In genomic region chr2:241701155-241701404, GRCh38 we compare ENCODE assay signal across 8 cellular contexts. TPM values are rescaled to one million over a fixed set of nuclear protein-coding genes. Genes with fewer than 3 reads are reported as not detected.
DNase-seq lines count a peak whose midpoint lies in the region; ATAC-seq, FAIRE-seq and TF ChIP-seq lines count a peak whose summit lies in the region.

No MANE protein-coding gene starts in this region.

- H3K36me3 ChIP-seq in heart right ventricle, result peaks cover 0 to 23% (median 6%) of the 10 kb centered on the region in 9 donors
- H3K36me3 ChIP-seq in PC-9 (ENCODE audit: low read depth), result peaks cover 7% of the 10 kb centered on the region
- H3K36me3 ChIP-seq in endothelial cell of umbilical vein (ENCODE audit: control insufficient read depth in 2 of 2, extremely low read depth in 1 of 2, insufficient read depth in 2 of 2, low read length in 2 of 2), result peaks cover 0 to 4% of the 10 kb centered on the region in 2 experiments
- peaks cover 0 to 7% (median 0%) of the 10 kb centered on the region in 3 donors for H3K36me3 ChIP-seq in pancreas

- 0 out of 2 replicates have a peak overlapping the region, but pooled peaks have one; percentile 36 for H2AFZ ChIP-seq in PC-9
- H2AFZ ChIP-seq in endothelial cell of umbilical vein (ENCODE audit: low read depth, low read length), result peak overlapping the region; percentile 10

- intact Hi-C loops in heart right ventricle (cut with DNase I) (loop anchor here in 2 of 10 donors (2.0 to 5.0 kb wide), 2 partner anchors 14 to 176 kb away; partner anchors contain the start of gene DTYMK (in 1 of the 2)), left ventricle myocardium superior (cut with micrococcal nuclease) (no loop called here), PC-9 (cut with micrococcal nuclease; ENCODE audit: unreplicated experiment) (loop anchor here (1.0 to 10.0 kb wide), 6 partner anchors 15 to 388 kb away; partner anchors contain the start of genes DTYMK, FARP2, HDLBP and SEPTIN2), endothelial cell of umbilical vein (cut with micrococcal nuclease) (loop anchor here (1.0 to 5.0 kb wide), 4 partner anchors 15 to 384 kb away; partner anchors contain the start of genes ATG4B, DTYMK, FARP2 and HDLBP), pancreas (cut with DNase I) (no loop called here), posterior vena cava (cut with DNase I) (no loop called here)

- FAIRE-seq in endothelial cell of umbilical vein (lab: Jason Lieb, UNC), result peak; percentile 97
- FAIRE-seq in pancreas (lab: Jason Lieb, UNC), result no peak

- CTCF ChIA-PET in PC-9 (lab: Charles Lee) (interaction anchor here (0.7 to 1.5 kb wide), 2 partner anchors 14 to 22 kb away, joined by 3 to 5 read pairs; partner anchors contain the start of gene DTYMK), endothelial cell of umbilical vein (lab: Charles Lee) (interaction anchor here (1.5 to 4.8 kb wide), 4 partner anchors 10 to 178 kb away, joined by 3 to 41 read pairs (median 4); partner anchors contain the start of genes D2HGDH and DTYMK)

- POLR2A ChIA-PET in PC-9 (lab: Charles Lee; ENCODE audit: unreplicated experiment), result interaction anchor here (0.8 to 2.0 kb wide), 3 partner anchors 14 to 33 kb away, joined by 7 to 62 read pairs (median 7); partner anchors contain the start of genes D2HGDH and DTYMK
- POLR2A ChIA-PET in endothelial cell of umbilical vein (lab: Charles Lee), result interaction anchor here (1.1 kb wide), 1 partner anchor 14 kb away, joined by 6 read pairs; the partner anchor contains the start of gene DTYMK

- peaks cover 45% of the 10 kb centered on the region for H3F3A ChIP-seq in PC-9 (ENCODE audit: insufficient read depth, low read depth)

- H4K20me1 ChIP-seq in PC-9 (ENCODE audit: insufficient read depth) (peaks cover 15% of the 10 kb centered on the region), endothelial cell of umbilical vein (replicated peaks; ENCODE audit: control insufficient read depth, extremely low read depth, insufficient read depth, low read length) (no peaks in the 10 kb centered on the region)

- no peak for ATAC-seq in heart right ventricle
- ATAC-seq in left ventricle myocardium superior, result no peak
- ATAC-seq in pancreas, result no peak
- ATAC-seq in GM21390 (IDR thresholded peaks at IDR 0.05; ENCODE audit: unreplicated experiment), result no peak

- no peak for DNase-seq in heart right ventricle
- DNase-seq in left ventricle myocardium superior, result no peak
- peak in 1 of 2 experiments; percentile 90 for DNase-seq in PC-9
- no peak for DNase-seq in endothelial cell of umbilical vein (ENCODE audit: low read depth, low spot score)
- no peak for DNase-seq in pancreas
- no peak for DNase-seq in posterior vena cava (ENCODE audit: low spot score)
- no peak for DNase-seq in activated effector memory CD4-positive, alpha-beta T cell treated with anti-CD3 and anti-CD28 coated beads, Interleukin-2, amount 50 U/mL, for 16 hours

- 3 to 4% methylated on average over 16 of the region's 16 CpGs for WGBS in heart right ventricle, 2 donors
- 0 to 1% methylated on average over 16 of the region's 16 CpGs for WGBS in pancreas, 2 donors

- no peak overlapping the region for H3K9ac ChIP-seq in endothelial cell of umbilical vein (replicated peaks; ENCODE audit: extremely low read depth, insufficient read depth, low read length)

- H3K4me2 ChIP-seq in PC-9, result peak overlapping the region; percentile 86
- H3K4me2 ChIP-seq in endothelial cell of umbilical vein (ENCODE audit: insufficient read depth, low read length), result peak overlapping the region; percentile 34

- dilution Hi-C loops in endothelial cell of umbilical vein (cut with MboI; ENCODE audit: extremely low pct_ligation_motif_present, low sequenced_read_pairs), result no loop called here

- H3K4me3 ChIP-seq in heart right ventricle (peak overlapping the region; percentile 40 to 94 (median 81)), PC-9 (peak overlapping the region; percentile 67), endothelial cell of umbilical vein (replicated peaks in 1 of 3; ENCODE audit: insufficient read depth in 1 of 3, low read depth in 1 of 3, low read length in 3 of 3) (peak overlapping the region; percentile 16 to 75 (median 28)), pancreas (peak overlapping the region; percentile 77 to 87 (median 80))

- H3K79me2 ChIP-seq in PC-9 (ENCODE audit: low read depth), result peaks cover 31% of the 10 kb centered on the region
- H3K79me2 ChIP-seq in endothelial cell of umbilical vein (ENCODE audit: control insufficient read depth, insufficient read depth, low read length), result peaks cover 10% of the 10 kb centered on the region

- H3K4me1 ChIP-seq in heart right ventricle, result peaks cover 3 to 27% (median 19%) of the 10 kb centered on the region in 9 donors
- H3K4me1 ChIP-seq in PC-9 (replicated peaks; ENCODE audit: insufficient read depth), result peaks cover 18% of the 10 kb centered on the region
- peaks cover 6% of the 10 kb centered on the region for H3K4me1 ChIP-seq in endothelial cell of umbilical vein (ENCODE audit: control insufficient read depth, extremely low read depth, insufficient read depth, low read length)
- H3K4me1 ChIP-seq in pancreas, result peaks cover 4 to 10% (median 6%) of the 10 kb centered on the region in 3 donors

- H3K9me2 ChIP-seq in PC-9 (ENCODE audit: insufficient read depth), result no peaks in the 10 kb centered on the region

- H3K9me3 ChIP-seq in heart right ventricle, result peaks cover 0 to 2% (median 0%) of the 10 kb centered on the region in 11 donors
- H3K9me3 ChIP-seq in PC-9 (ENCODE audit: insufficient read depth, low read depth), result peaks cover 2% of the 10 kb centered on the region
- no peaks in the 10 kb centered on the region for H3K9me3 ChIP-seq in endothelial cell of umbilical vein (replicated peaks; ENCODE audit: control insufficient read depth, insufficient read depth, low read length)
- no peaks in the 10 kb centered on the region for H3K9me3 ChIP-seq in pancreas

- H3K27ac ChIP-seq in heart right ventricle (peak overlapping the region in 9 of 10 donors; percentile 85 to 95 (median 90)), PC-9 (peak overlapping the region; percentile 89), endothelial cell of umbilical vein (ENCODE audit: insufficient read depth, low read depth, low read length) (peak overlapping the region; percentile 68), pancreas (peak overlapping the region; percentile 92 to 100 (median 98))

- BruUV-seq in PC-9 (replicated peaks; lab: Mats Ljungman, UMichigan) (no TSS peak), endothelial cell of umbilical vein (replicated peaks; lab: Mats Ljungman, UMichigan) (no TSS peak)

- no peaks in the 10 kb centered on the region for H3K27me3 ChIP-seq in heart right ventricle
- H3K27me3 ChIP-seq in PC-9 (ENCODE audit: insufficient read depth, low read depth), result no peaks in the 10 kb centered on the region
- H3K27me3 ChIP-seq in endothelial cell of umbilical vein (ENCODE audit: control insufficient read depth in 2 of 2, insufficient read depth in 2 of 2, low read length in 2 of 2), result no peaks in the 10 kb centered on the region
- H3K27me3 ChIP-seq in pancreas, result no peaks in the 10 kb centered on the region

- no peak for TF ChIP-seq POLR2A in endothelial cell of umbilical vein (IDR thresholded peaks at IDR 0.05; ENCODE audit: low read depth, low read length)

- no peaks in the 10 kb centered on the region for H3K9me1 ChIP-seq in endothelial cell of umbilical vein (replicated peaks; ENCODE audit: control insufficient read depth, extremely low read depth, insufficient read depth, low read length)

- TF ChIP-seq CTCF in heart right ventricle (IDR thresholded peaks at IDR 0.05) (peak in 7 of 9 donors; percentile 28 to 60 (median 53)), PC-9 (conservative IDR thresholded peaks at IDR 0.05) (peak; percentile 65; the same call in 1 of the 2 replicates), endothelial cell of umbilical vein (IDR thresholded peaks at IDR 0.05; ENCODE audit: extremely low read depth in 1 of 2, insufficient read depth in 1 of 2, low read depth in 1 of 2, low read length in 2 of 2) (peak; percentile 26 to 60), pancreas (IDR thresholded peaks at IDR 0.05) (peak in 3 of 4 donors; percentile 9 to 30 (median 22))

RNA-seq across cellular contexts. Expression of gene ING5, which starts 0.8 kb away (rescaled TPM):
- total RNA-seq in heart right ventricle (10 to 100 TPM; 10.4 to 24.6 (median 17.4) TPM), left ventricle myocardium superior (16.0 TPM), PC-9 (2021) (79.7 and 106 TPM in 2 replicates), endothelial cell of umbilical vein (24.5 and 30.5 TPM in 2 replicates), pancreas (10 to 100 TPM; 14.1 to 28.1 (median 20.7) TPM), posterior vena cava (10 to 100 TPM; 17.5 to 18.6 TPM)
- polyA plus RNA-seq in heart right ventricle (10 to 100 TPM; 19.0 to 49.9 TPM), endothelial cell of umbilical vein (32.4 and 33.4 TPM in 2 replicates), pancreas (10 to 100 TPM; 42.8 to 63.9 TPM)
- polyA plus RNA-seq in endothelial cell of umbilical vein (2011; cell fraction: cytosol; rRNA removed), result 32.9 and 34.1 TPM in 2 replicates
- polyA plus RNA-seq in endothelial cell of umbilical vein (2011; cell fraction: nucleus; rRNA removed), result 56.7 and 66.7 TPM in 2 replicates
- 18.4 and 21.0 TPM in 2 replicates for polyA plus RNA-seq in endothelial cell of umbilical vein (2012)
- polyA minus RNA-seq in endothelial cell of umbilical vein, result 25.6 and 28.3 TPM in 2 replicates
- polyA minus RNA-seq in endothelial cell of umbilical vein (2011; cell fraction: cytosol; rRNA and poly(A)+ RNA removed), result 9.2 TPM
- polyA minus RNA-seq in endothelial cell of umbilical vein (2011; cell fraction: nucleus; rRNA and poly(A)+ RNA removed), result 20.2 and 24.6 TPM in 2 replicates

RNA-seq across cellular contexts. Expression of gene DTYMK, which starts 14.5 kb away (rescaled TPM):
- total RNA-seq in heart right ventricle, result 10 to 100 TPM in 3 of 10 donors, 1 to 10 TPM in 7; 6.4 to 12.4 (median 9.3) TPM
- 10 to 100 TPM in 1 of 2 donors, 1 to 10 TPM in 1; 9.2 to 18.5 TPM for polyA plus RNA-seq in heart right ventricle
- total RNA-seq in left ventricle myocardium superior, result 10.5 TPM
- 183 and 191 TPM in 2 replicates for total RNA-seq in PC-9 (2021)
- total RNA-seq in endothelial cell of umbilical vein, result 91.9 and 104 TPM in 2 replicates
- 61.6 and 67.0 TPM in 2 replicates for polyA plus RNA-seq in endothelial cell of umbilical vein
- polyA plus RNA-seq in endothelial cell of umbilical vein (2011; cell fraction: cytosol; rRNA removed), result 76.1 and 84.6 TPM in 2 replicates
- 47.0 and 54.2 TPM in 2 replicates for polyA plus RNA-seq in endothelial cell of umbilical vein (2011; cell fraction: nucleus; rRNA removed)
- 45.6 and 65.1 TPM in 2 replicates for polyA plus RNA-seq in endothelial cell of umbilical vein (2012)
- 15.9 and 28.6 TPM in 2 replicates for polyA minus RNA-seq in endothelial cell of umbilical vein
- 29.3 TPM for polyA minus RNA-seq in endothelial cell of umbilical vein (2011; cell fraction: cytosol; rRNA and poly(A)+ RNA removed)
- 16.8 and 17.0 TPM in 2 replicates for polyA minus RNA-seq in endothelial cell of umbilical vein (2011; cell fraction: nucleus; rRNA and poly(A)+ RNA removed)
- total RNA-seq in pancreas, result 1 to 10 TPM; 3.7 to 9.4 (median 7.0) TPM
- 10 to 100 TPM in 1 of 2 donors, 1 to 10 TPM in 1; 9.8 to 11.0 TPM for polyA plus RNA-seq in pancreas
- 10 to 100 TPM; 12.8 to 14.8 TPM for total RNA-seq in posterior vena cava

RNA-seq across cellular contexts. Expression of gene D2HGDH, which starts 33.4 kb away (rescaled TPM):
- total RNA-seq in heart right ventricle (10 to 100 TPM; 15.1 to 22.8 (median 19.1) TPM), left ventricle myocardium superior (19.2 TPM), PC-9 (2021) (131 and 232 TPM in 2 replicates), endothelial cell of umbilical vein (22.3 and 27.9 TPM in 2 replicates), pancreas (10 to 100 TPM; 14.9 to 30.5 (median 20.6) TPM), posterior vena cava (10 to 100 TPM; 12.4 to 18.8 TPM)
- polyA plus RNA-seq in heart right ventricle (10 to 100 TPM in 1 of 2 donors, 1 to 10 TPM in 1; 7.6 to 24.7 TPM), endothelial cell of umbilical vein (22.3 and 34.5 TPM in 2 replicates), pancreas (100 to 1,000 TPM in 1 of 2 donors, 10 to 100 TPM in 1; 93.1 to 116 TPM)
- 6.5 and 11.2 TPM in 2 replicates for polyA plus RNA-seq in endothelial cell of umbilical vein (2011; cell fraction: cytosol; rRNA removed)
- 157 and 189 TPM in 2 replicates for polyA plus RNA-seq in endothelial cell of umbilical vein (2011; cell fraction: nucleus; rRNA removed)
- polyA plus RNA-seq in endothelial cell of umbilical vein (2012), result 17.8 and 28.8 TPM in 2 replicates
- 10.6 and 14.5 TPM in 2 replicates for polyA minus RNA-seq in endothelial cell of umbilical vein
- polyA minus RNA-seq in endothelial cell of umbilical vein (2011; cell fraction: cytosol; rRNA and poly(A)+ RNA removed), result 3.1 TPM
- 24.5 and 39.8 TPM in 2 replicates for polyA minus RNA-seq in endothelial cell of umbilical vein (2011; cell fraction: nucleus; rRNA and poly(A)+ RNA removed)

Comparison
In these comparisons a context has a peak if more than half of its experiments do, and no peak if none do; other contexts are left out.
1. H3K4me3 ChIP-seq: peak in every context shown above with its lines; median percentile 81 in heart right ventricle; 80 in pancreas; 67 in PC-9; 28 in endothelial cell of umbilical vein.
2. intact Hi-C loops: an anchor here in PC-9 (1.0 to 10.0 kb wide) and endothelial cell of umbilical vein (1.0 to 5.0 kb wide); none called in left ventricle myocardium superior, pancreas and posterior vena cava.